ENCODE assay signal across 8 cellular contexts in the genomic region with DNA sequence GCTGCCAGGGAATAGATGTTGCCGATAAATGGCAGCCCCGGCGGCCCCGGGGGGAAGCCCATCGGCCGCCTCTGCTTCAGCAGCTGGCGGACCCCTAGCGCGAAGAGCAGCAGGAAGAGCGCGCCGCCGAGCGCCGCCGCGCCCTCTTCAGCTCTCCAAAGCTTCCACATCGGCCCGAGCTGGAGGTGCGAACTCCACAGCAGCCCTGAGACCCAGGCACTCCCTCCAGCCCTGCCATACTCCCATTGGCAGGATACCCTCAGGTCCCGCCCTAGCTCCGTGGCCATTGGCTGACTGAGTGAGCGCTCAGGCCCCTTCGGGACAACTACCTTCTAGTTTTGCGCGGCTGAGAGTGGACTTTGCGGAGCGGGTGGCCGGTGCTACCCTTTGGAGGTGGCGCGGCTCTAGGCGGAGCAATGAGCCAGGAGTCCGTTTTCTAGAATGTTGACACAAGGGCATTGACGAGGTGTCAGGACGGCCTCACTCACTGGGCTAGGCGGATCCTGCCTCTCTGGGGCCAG. TPM values are rescaled to one million over a fixed set of nuclear protein-coding genes. Genes with fewer than 3 reads are reported as not detected.
DNase-seq lines count a peak whose midpoint lies in the region; ATAC-seq, FAIRE-seq and TF ChIP-seq lines count a peak whose summit lies in the region.

A gene with protein sequence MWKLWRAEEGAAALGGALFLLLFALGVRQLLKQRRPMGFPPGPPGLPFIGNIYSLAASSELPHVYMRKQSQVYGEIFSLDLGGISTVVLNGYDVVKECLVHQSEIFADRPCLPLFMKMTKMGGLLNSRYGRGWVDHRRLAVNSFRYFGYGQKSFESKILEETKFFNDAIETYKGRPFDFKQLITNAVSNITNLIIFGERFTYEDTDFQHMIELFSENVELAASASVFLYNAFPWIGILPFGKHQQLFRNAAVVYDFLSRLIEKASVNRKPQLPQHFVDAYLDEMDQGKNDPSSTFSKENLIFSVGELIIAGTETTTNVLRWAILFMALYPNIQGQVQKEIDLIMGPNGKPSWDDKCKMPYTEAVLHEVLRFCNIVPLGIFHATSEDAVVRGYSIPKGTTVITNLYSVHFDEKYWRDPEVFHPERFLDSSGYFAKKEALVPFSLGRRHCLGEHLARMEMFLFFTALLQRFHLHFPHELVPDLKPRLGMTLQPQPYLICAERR (minus strand): TSS at position 196 of the 521 bp plus-strand sequence. CDS start 26 bp downstream, at position 170.

- peak within 1 kb of the TSS; percentile 97 for H3K4me3 Mint-ChIP-seq in T-helper 17 cell

- H3K4me3 ChIP-seq in left ventricle myocardium inferior (peak within 1 kb of the TSS; percentile 90), prostate gland (peak within 1 kb of the TSS; percentile 37 to 79)

- peaks cover 33% of the 10 kb centered on the region for H3K4me1 ChIP-seq in left ventricle myocardium inferior
- H3K4me1 ChIP-seq in prostate gland (replicated peaks): peaks cover 7% of the 10 kb centered on the region

- H3K27ac Mint-ChIP-seq in T-helper 17 cell: peak within 1 kb of the TSS; percentile 96

- H3K9me3 ChIP-seq in T-helper 17 cell (ENCODE audit: control insufficient read depth, low read length, poor library complexity, severe bottlenecking) (no peaks in the 10 kb centered on the region), left ventricle myocardium inferior (replicated peaks) (no peaks in the 10 kb centered on the region), prostate gland (no peaks in the 10 kb centered on the region)

- H3K27ac ChIP-seq in left ventricle myocardium inferior (replicated peaks) (peak within 1 kb of the TSS; percentile 93), prostate gland (peak within 1 kb of the TSS; percentile 76 to 96)

- ATAC-seq in GM18498 (IDR thresholded peaks at IDR 0.05; ENCODE audit: unreplicated experiment): peak; percentile 97
- peak; percentile 94 for ATAC-seq in HG02885 (IDR thresholded peaks at IDR 0.05; ENCODE audit: poor library complexity, unreplicated experiment)
- ATAC-seq in T-helper 17 cell: peak; percentile 89

- H3K36me3 ChIP-seq in left ventricle myocardium inferior (no peaks in the 10 kb centered on the region), prostate gland (no peaks in the 10 kb centered on the region)

- peak; percentile 73 for TF ChIP-seq POLR2A in prostate gland (IDR thresholded peaks at IDR 0.05)

- peaks cover 3% of the 10 kb centered on the region for H3K36me3 Mint-ChIP-seq in T-helper 17 cell (ENCODE audit: low read depth)

- under 1% methylated on average over 24 of the region's 36 CpGs for WGBS in prostate gland

- H3K27me3 Mint-ChIP-seq in T-helper 17 cell: peaks cover 6% of the 10 kb centered on the region

- no peak for FAIRE-seq in urothelium cell line (lab: Jason Lieb, UNC)

- TF ChIP-seq CTCF in left ventricle myocardium inferior (IDR thresholded peaks at IDR 0.05; ENCODE audit: borderline replicate concordance): no peak
- TF ChIP-seq CTCF in prostate gland (IDR thresholded peaks at IDR 0.05): no peak

- peaks cover 25% of the 10 kb centered on the region for H3K4me1 Mint-ChIP-seq in T-helper 17 cell

- peak; percentile 82 for DNase-seq in NCI-H1694 (lab: John Stamatoyannopoulos, UW)
- DNase-seq in T-helper 17 cell: peak; percentile 78 to 84 (median 81)
- DNase-seq in amygdala (lab: John Stamatoyannopoulos, UW): peak; percentile 32 to 96 (median 88)
- peak; percentile 96 for DNase-seq in left ventricle myocardium inferior
- DNase-seq in prostate gland (ENCODE audit: low spot score): peak; percentile 97
- DNase-seq in urothelium cell line (ENCODE audit: low spot score): peak; percentile 98

- H3K27me3 ChIP-seq in left ventricle myocardium inferior (ENCODE audit: low read depth) (no peaks in the 10 kb centered on the region), prostate gland (replicated peaks; ENCODE audit: insufficient read depth) (no peaks in the 10 kb centered on the region)

- intact Hi-C loops in left ventricle myocardium inferior (cut with micrococcal nuclease) (no loop called here), prostate gland (cut with DNase I) (loop anchor here (10.0 kb wide), 1 partner anchor 247 kb away; the partner anchor contains the start of gene PDE3B)

RNA-seq across cellular contexts. Expression of the gene that starts here (rescaled TPM):
- 10 to 100 TPM; 12.2 to 14.6 TPM for total RNA-seq in T-helper 17 cell
- 7.7 TPM for total RNA-seq in left ventricle myocardium inferior
- 10 to 100 TPM; 21.1 to 26.6 TPM for total RNA-seq in prostate gland

Comparison
In these comparisons a context has a peak if more than half of its experiments do, and no peak if none do; other contexts are left out.
1. Peak in every context shown above with its lines: DNase-seq, ATAC-seq, H3K4me3 ChIP-seq and H3K27ac ChIP-seq.